Comparison of ENCODE assay signal across 8 cellular contexts in genomic region chrX:110316351-110317078, GRCh38. TPM values are rescaled to one million over a fixed set of nuclear protein-coding genes. Genes with fewer than 3 reads are reported as not detected.
A peak's percentile ranks its signal among the peaks of the same experiment; 100 is the strongest.
DNase-seq lines count a peak whose midpoint lies in the region; ATAC-seq lines count a peak whose summit lies in the region.

No MANE protein-coding gene starts in this region.

- H3K4me1 ChIP-seq in mucosa of stomach (ENCODE audit: control insufficient read depth, insufficient read depth, low read length) = peaks cover 4% of the 10 kb centered on the region

- no peaks in the 10 kb centered on the region for H3K9me3 ChIP-seq in MG63
- no peaks in the 10 kb centered on the region for H3K9me3 ChIP-seq in mucosa of stomach (ENCODE audit: control insufficient read depth, low read length)

- ATAC-seq in GM21786 (IDR thresholded peaks at IDR 0.05; ENCODE audit: unreplicated experiment) (no peak), GM18511 (IDR thresholded peaks at IDR 0.05; ENCODE audit: unreplicated experiment) (no peak)

- H3K4me3 ChIP-seq in MG63 (peak overlapping the region; percentile 72), mucosa of stomach (ENCODE audit: low read length) (peak overlapping the region; percentile 78)

- H3K9ac ChIP-seq in mucosa of stomach (ENCODE audit: low read length) = peak overlapping the region; percentile 81

- H3K27me3 ChIP-seq in MG63 (no peaks in the 10 kb centered on the region), mucosa of stomach (ENCODE audit: control insufficient read depth, insufficient read depth, low read length) (no peaks in the 10 kb centered on the region)

- H3K36me3 ChIP-seq in MG63 (no peaks in the 10 kb centered on the region), mucosa of stomach (ENCODE audit: control insufficient read depth, insufficient read depth, low read length) (no peaks in the 10 kb centered on the region)

- peak; percentile 39 for DNase-seq in EH (ENCODE audit: low read depth)
- no peak for DNase-seq in MG63
- peak; percentile 29 for DNase-seq in cerebellar cortex (ENCODE audit: low spot score)
- DNase-seq in D341Med (ENCODE audit: low spot score) = no peak
- DNase-seq in GOT3 (lab: John Stamatoyannopoulos, UW) = no peak

RNA-seq across cellular contexts. Expression of gene AMMECR1, which starts 1.4 kb away (rescaled TPM):
- 9.5 and 11.4 TPM in 2 replicates for total RNA-seq in MG63 (2014; rRNA removed; shearing (Covaris generic); ENCODE audit: low replicate concordance)

RNA-seq across cellular contexts. Expression of gene RTL9, which starts 42.1 kb away (rescaled TPM):
- total RNA-seq in MG63 (2014; rRNA removed; shearing (Covaris generic); ENCODE audit: low replicate concordance) = 0.30 and 0.72 TPM in 2 replicates

Comparison
In these comparisons a context has a peak if more than half of its experiments do, and no peak if none do; other contexts are left out.
1. DNase-seq: peak in EH (single experiment) and cerebellar cortex (single experiment); none in MG63 (single experiment), D341Med (single experiment) and GOT3 (single experiment).